In the genomic region with DNA sequence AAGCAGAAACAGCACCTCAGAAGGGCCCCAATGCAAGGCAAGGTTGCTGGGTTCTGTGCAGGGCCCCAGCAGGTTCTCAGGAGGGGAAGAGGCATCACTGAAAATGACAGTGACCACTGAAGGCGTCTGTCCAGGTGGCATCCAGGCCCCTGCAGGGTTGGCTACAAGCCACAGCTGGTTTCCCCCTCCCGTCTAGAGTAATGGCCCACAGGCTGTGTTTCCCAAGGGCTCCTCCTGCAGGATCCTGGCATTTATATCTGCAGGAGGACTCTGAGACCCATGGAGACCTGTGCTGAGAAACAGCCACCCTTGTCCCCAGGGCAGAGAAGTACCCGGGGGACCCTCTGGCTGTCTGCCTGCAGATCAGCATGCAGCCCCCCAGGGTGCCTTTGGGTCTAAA, we compare ENCODE assay signal across 15 cellular contexts.
DNase-seq lines count a peak whose midpoint lies in the region; ATAC-seq and TF ChIP-seq lines count a peak whose summit lies in the region.
"Had no signal": no experiment of that assay in that cellular context is flagged by ENCODE, and none has a peak within 500 bp of the region (broad histone marks: within the 10 kb centered on the region; RNA-seq: fewer than 3 reads in every experiment).

No MANE protein-coding gene starts in this region.

- H4K12ac ChIP-seq in trophoblast cell (ENCODE audit: low read depth, low read length): no peak overlapping the region

- TF ChIP-seq CTCF in HEK293 (tag by site-specific recombination; IDR thresholded peaks at IDR 0.05): no peak
- TF ChIP-seq CTCF in foreskin keratinocyte (conservative IDR thresholded peaks at IDR 0.05): peak; percentile 30

- H3K18ac ChIP-seq in trophoblast cell (ENCODE audit: low read length): no peak overlapping the region

- no peak overlapping the region for H2BK12ac ChIP-seq in trophoblast cell (ENCODE audit: low read length)

- POLR2A ChIA-PET in HEK293 (lab: Yijun Ruan, JAX): no interaction called here

- no peak overlapping the region for H2BK120ac ChIP-seq in trophoblast cell (ENCODE audit: insufficient read depth, low read length, poor library complexity)

- H2AK5ac ChIP-seq in trophoblast cell (ENCODE audit: low read length): no peak overlapping the region

- H3K79me1 ChIP-seq in trophoblast cell (ENCODE audit: low read length): no peaks in the 10 kb centered on the region

- H3K4ac ChIP-seq in trophoblast cell (ENCODE audit: low read depth, low read length): no peak overlapping the region

- H3K27ac ChIP-seq in HEK293 (ENCODE audit: extremely low read depth, low read depth, low read length) (no peak overlapping the region), foreskin keratinocyte (no peak overlapping the region), trophoblast cell (ENCODE audit: low read depth, low read length) (no peak overlapping the region)
- H3K27ac ChIP-seq: GM23248, HL-60 had no signal

- no peak overlapping the region for H3K9ac ChIP-seq in trophoblast cell (ENCODE audit: low read length)
- H3K9ac ChIP-seq: GM23248 had no signal

- CTCF ChIA-PET in HEK293 (lab: Yijun Ruan, JAX): no interaction called here

- H3K4me1 ChIP-seq in HEK293 (ENCODE audit: control insufficient read depth, insufficient read depth, low read length): no peaks in the 10 kb centered on the region
- H3K4me1 ChIP-seq in foreskin keratinocyte: no peaks in the 10 kb centered on the region
- H3K4me1 ChIP-seq in trophoblast cell (ENCODE audit: control insufficient read depth in 1 of 2, insufficient read depth in 2 of 2, low read length in 2 of 2): no peaks in the 10 kb centered on the region
- H3K4me1 ChIP-seq: HAP-1 had no signal

- no peak overlapping the region for H3K23ac ChIP-seq in trophoblast cell (ENCODE audit: low read length)

- no peak overlapping the region for H2AFZ ChIP-seq in trophoblast cell (ENCODE audit: insufficient read depth, low read length, poor library complexity)
- H2AFZ ChIP-seq: GM23248 had no signal

- no peaks in the 10 kb centered on the region for H3K9me3 ChIP-seq in HEK293 (ENCODE audit: control insufficient read depth, insufficient read depth, low read depth, low read length)
- H3K9me3 ChIP-seq in trophoblast cell (ENCODE audit: insufficient read depth, low read depth, low read length): peaks cover 15% of the 10 kb centered on the region
- H3K9me3 ChIP-seq: HAP-1 had no signal

- H4K91ac ChIP-seq in trophoblast cell (ENCODE audit: low read depth, low read length): no peak overlapping the region

- peaks cover 5% of the 10 kb centered on the region for H3K27me3 ChIP-seq in foreskin keratinocyte
- H3K27me3 ChIP-seq in trophoblast cell (ENCODE audit: insufficient read depth, low read length): no peaks in the 10 kb centered on the region

- DNase-seq in Right ventricle myocardium inferior (ENCODE audit: missing footprints) (peak; percentile 26), left cardiac atrium (no peak), foreskin keratinocyte (no peak), trophoblast cell (no peak), activated T-cell treated with anti-CD3 and anti-CD28 coated beads for 4 hours (no peak), DMS 273 treated with DMSO at 0.1 percent for 48 hours (lab: John Stamatoyannopoulos, UW) (no peak), AG20443 (ENCODE audit: low spot score) (no peak)
- DNase-seq: 8988T; CD8-positive, alpha-beta memory T cell; GM23248; HFFc6 had no signal

- no CpG with 5 or more reads among the region's 3 CpGs for WGBS in trophoblast cell (ENCODE audit: extremely low coverage, insufficient coverage, insufficient read length)

- no peak overlapping the region for H2BK5ac ChIP-seq in trophoblast cell (ENCODE audit: low read depth, low read length, poor library complexity)

- no peaks in the 10 kb centered on the region for H3K79me2 ChIP-seq in trophoblast cell (ENCODE audit: control insufficient read depth, insufficient read depth, low read length, poor library complexity)

- H3K36me3 ChIP-seq in HEK293 (ENCODE audit: control insufficient read depth in 2 of 2, insufficient read depth in 1 of 2, low read length in 2 of 2) (no peaks in the 10 kb centered on the region), trophoblast cell (ENCODE audit: control insufficient read depth in 1 of 2, insufficient read depth in 2 of 2, low read length in 2 of 2) (no peaks in the 10 kb centered on the region)
- H3K36me3 ChIP-seq: HAP-1 had no signal

- H4K8ac ChIP-seq in trophoblast cell (ENCODE audit: low read depth, low read length): no peak overlapping the region

- H3K14ac ChIP-seq in trophoblast cell (ENCODE audit: low read length): no peak overlapping the region

- intact Hi-C loops in Right ventricle myocardium inferior (cut with DNase I) (no loop called here), left cardiac atrium (cut with DNase I) (no loop called here)

- H3K4me3 ChIP-seq in HEK293 (ENCODE audit: low read depth, low read length): no peak overlapping the region
- peak overlapping the region; percentile 13 for H3K4me3 ChIP-seq in trophoblast cell (ENCODE audit: low read depth, low read length)
- H3K4me3 ChIP-seq: GM23248, HAP-1, K562 had no signal

- ATAC-seq in Right ventricle myocardium inferior (no peak), left cardiac atrium (no peak), foreskin keratinocyte (no peak)
- ATAC-seq: K562 had no signal

- H3K4me2 ChIP-seq in trophoblast cell (ENCODE audit: low read length): no peak overlapping the region

TF ChIP-seq in HEK293, 187 proteins besides CTCF, POLR2A, EP300 and RAD21:
- TF ChIP-seq, protein P1, sequence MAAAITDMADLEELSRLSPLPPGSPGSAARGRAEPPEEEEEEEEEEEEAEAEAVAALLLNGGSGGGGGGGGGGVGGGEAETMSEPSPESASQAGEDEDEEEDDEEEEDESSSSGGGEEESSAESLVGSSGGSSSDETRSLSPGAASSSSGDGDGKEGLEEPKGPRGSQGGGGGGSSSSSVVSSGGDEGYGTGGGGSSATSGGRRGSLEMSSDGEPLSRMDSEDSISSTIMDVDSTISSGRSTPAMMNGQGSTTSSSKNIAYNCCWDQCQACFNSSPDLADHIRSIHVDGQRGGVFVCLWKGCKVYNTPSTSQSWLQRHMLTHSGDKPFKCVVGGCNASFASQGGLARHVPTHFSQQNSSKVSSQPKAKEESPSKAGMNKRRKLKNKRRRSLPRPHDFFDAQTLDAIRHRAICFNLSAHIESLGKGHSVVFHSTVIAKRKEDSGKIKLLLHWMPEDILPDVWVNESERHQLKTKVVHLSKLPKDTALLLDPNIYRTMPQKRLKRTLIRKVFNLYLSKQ (tag by site-specific recombination; IDR thresholded peaks at IDR 0.05; ENCODE audit: borderline replicate concordance): no peak
- peak; percentile 89 for TF ChIP-seq ZIC2 (tag by site-specific recombination; IDR thresholded peaks at IDR 0.05)
- TF ChIP-seq GLIS1 (tag by site-specific recombination; IDR thresholded peaks at IDR 0.05): peak; percentile 33; the same call in 1 of the 2 replicates
- no peak for TF ChIP-seq ZNF548 (tag by site-specific recombination; IDR thresholded peaks at IDR 0.05)
- no peak for TF ChIP-seq ZNF341 (tag by site-specific recombination; IDR thresholded peaks at IDR 0.05; ENCODE audit: low read depth)
